ENCODE assay signal across 3 cellular contexts in the genomic region with DNA sequence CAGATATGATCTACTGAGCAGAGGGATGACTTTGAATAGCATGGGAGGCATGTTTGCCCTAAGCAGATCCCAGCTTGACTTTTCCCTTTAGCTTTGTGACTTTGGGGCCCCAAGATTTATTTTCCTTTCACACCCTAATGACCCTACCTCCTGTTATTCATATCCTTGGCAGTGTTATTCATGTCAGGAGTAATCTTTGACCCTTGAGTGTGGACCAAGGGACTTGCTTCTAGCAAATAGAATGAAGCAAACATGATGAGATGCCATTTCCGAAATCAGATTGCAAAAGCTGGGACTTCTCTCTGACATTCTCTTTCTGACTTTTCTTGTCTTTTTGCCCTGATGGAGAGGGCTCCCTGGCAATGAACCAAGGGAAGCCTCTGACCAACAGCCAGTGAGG.
A peak's percentile ranks its signal among the peaks of the same experiment; 100 is the strongest.
TF ChIP-seq lines count a peak whose summit lies in the region.

No MANE protein-coding gene starts in this region.

TF ChIP-seq in liver, 16 proteins besides CTCF, POLR2A, EP300 and RAD21:
- TF ChIP-seq YY1 (IDR thresholded peaks at IDR 0.05) (no peak), HNF4A (conservative IDR thresholded peaks at IDR 0.05) (peak; percentile 66 to 85), RXRA (IDR thresholded peaks at IDR 0.05) (peak; percentile 32 to 46), NR2F2 (IDR thresholded peaks at IDR 0.05) (no peak), HNF4G (IDR thresholded peaks at IDR 0.05) (peak; percentile 46)
TF ChIP-seq in liver: peak in this region for 3.

TF ChIP-seq in HepG2, 621 proteins besides CTCF, POLR2A, EP300 and RAD21:
- TF ChIP-seq ZNF879 (CRISPR knock-in tag; IDR thresholded peaks at IDR 0.05) (no peak), NFIB (CRISPR knock-in tag; IDR thresholded peaks at IDR 0.05; ENCODE audit: borderline replicate concordance) (no peak), ZNF615 (CRISPR knock-in tag; IDR thresholded peaks at IDR 0.05; ENCODE audit: borderline replicate concordance) (no peak), KAT8 (CRISPR knock-in tag; IDR thresholded peaks at IDR 0.05) (no peak), ZFP90 (CRISPR knock-in tag; IDR thresholded peaks at IDR 0.05; ENCODE audit: borderline replicate concordance) (no peak), ATRX (CRISPR knock-in tag; IDR thresholded peaks at IDR 0.05; ENCODE audit: borderline replicate concordance) (no peak), ZSCAN29 (CRISPR knock-in tag; conservative IDR thresholded peaks at IDR 0.05) (no peak), ZNF282 (IDR thresholded peaks at IDR 0.05; ENCODE audit: partially characterized antibody) (no peak)
- TF ChIP-seq, protein P1, sequence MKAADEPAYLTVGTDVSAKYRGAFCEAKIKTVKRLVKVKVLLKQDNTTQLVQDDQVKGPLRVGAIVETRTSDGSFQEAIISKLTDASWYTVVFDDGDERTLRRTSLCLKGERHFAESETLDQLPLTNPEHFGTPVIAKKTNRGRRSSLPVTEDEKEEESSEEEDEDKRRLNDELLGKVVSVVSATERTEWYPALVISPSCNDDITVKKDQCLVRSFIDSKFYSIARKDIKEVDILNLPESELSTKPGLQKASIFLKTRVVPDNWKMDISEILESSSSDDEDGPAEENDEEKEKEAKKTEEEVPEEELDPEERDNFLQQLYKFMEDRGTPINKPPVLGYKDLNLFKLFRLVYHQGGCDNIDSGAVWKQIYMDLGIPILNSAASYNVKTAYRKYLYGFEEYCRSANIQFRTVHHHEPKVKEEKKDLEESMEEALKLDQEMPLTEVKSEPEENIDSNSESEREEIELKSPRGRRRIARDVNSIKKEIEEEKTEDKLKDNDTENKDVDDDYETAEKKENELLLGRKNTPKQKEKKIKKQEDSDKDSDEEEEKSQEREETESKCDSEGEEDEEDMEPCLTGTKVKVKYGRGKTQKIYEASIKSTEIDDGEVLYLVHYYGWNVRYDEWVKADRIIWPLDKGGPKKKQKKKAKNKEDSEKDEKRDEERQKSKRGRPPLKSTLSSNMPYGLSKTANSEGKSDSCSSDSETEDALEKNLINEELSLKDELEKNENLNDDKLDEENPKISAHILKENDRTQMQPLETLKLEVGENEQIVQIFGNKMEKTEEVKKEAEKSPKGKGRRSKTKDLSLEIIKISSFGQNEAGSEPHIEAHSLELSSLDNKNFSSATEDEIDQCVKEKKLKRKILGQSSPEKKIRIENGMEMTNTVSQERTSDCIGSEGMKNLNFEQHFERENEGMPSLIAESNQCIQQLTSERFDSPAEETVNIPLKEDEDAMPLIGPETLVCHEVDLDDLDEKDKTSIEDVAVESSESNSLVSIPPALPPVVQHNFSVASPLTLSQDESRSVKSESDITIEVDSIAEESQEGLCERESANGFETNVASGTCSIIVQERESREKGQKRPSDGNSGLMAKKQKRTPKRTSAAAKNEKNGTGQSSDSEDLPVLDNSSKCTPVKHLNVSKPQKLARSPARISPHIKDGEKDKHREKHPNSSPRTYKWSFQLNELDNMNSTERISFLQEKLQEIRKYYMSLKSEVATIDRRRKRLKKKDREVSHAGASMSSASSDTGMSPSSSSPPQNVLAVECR (CRISPR knock-in tag; IDR thresholded peaks at IDR 0.05; ENCODE audit: borderline replicate concordance), result no peak
- TF ChIP-seq, protein P2, sequence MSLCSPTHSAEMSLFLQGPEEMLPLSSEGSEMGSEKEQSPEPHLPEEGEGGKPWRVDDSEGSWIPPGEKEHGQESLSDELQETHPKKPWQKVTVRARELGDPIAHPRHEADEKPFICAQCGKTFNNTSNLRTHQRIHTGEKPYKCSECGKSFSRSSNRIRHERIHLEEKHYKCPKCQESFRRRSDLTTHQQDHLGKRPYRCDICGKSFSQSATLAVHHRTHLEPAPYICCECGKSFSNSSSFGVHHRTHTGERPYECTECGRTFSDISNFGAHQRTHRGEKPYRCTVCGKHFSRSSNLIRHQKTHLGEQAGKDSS (CRISPR knock-in tag; IDR thresholded peaks at IDR 0.05; ENCODE audit: borderline replicate concordance, low read depth), result no peak
- TF ChIP-seq, protein P3, sequence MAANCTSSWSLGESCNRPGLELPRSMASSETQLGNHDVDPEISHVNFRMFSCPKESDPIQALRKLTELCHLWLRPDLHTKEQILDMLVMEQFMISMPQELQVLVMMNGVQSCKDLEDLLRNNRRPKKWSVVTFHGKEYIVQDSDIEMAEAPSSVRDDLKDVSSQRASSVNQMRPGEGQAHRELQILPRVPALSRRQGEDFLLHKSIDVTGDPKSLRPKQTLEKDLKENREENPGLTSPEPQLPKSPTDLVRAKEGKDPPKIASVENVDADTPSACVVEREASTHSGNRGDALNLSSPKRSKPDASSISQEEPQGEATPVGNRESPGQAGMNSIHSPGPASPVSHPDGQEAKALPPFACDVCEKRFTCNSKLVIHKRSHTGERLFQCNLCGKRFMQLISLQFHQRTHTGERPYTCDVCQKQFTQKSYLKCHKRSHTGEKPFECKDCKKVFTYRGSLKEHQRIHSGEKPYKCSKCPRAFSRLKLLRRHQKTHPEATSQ (CRISPR knock-in tag; IDR thresholded peaks at IDR 0.05; ENCODE audit: borderline replicate concordance), result no peak

TF ChIP-seq in GM23338, 12 proteins besides CTCF, POLR2A, EP300 and RAD21:
- TF ChIP-seq, protein P4, sequence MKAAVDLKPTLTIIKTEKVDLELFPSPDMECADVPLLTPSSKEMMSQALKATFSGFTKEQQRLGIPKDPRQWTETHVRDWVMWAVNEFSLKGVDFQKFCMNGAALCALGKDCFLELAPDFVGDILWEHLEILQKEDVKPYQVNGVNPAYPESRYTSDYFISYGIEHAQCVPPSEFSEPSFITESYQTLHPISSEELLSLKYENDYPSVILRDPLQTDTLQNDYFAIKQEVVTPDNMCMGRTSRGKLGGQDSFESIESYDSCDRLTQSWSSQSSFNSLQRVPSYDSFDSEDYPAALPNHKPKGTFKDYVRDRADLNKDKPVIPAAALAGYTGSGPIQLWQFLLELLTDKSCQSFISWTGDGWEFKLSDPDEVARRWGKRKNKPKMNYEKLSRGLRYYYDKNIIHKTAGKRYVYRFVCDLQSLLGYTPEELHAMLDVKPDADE (IDR thresholded peaks at IDR 0.05), result no peak
- TF ChIP-seq, protein P5, sequence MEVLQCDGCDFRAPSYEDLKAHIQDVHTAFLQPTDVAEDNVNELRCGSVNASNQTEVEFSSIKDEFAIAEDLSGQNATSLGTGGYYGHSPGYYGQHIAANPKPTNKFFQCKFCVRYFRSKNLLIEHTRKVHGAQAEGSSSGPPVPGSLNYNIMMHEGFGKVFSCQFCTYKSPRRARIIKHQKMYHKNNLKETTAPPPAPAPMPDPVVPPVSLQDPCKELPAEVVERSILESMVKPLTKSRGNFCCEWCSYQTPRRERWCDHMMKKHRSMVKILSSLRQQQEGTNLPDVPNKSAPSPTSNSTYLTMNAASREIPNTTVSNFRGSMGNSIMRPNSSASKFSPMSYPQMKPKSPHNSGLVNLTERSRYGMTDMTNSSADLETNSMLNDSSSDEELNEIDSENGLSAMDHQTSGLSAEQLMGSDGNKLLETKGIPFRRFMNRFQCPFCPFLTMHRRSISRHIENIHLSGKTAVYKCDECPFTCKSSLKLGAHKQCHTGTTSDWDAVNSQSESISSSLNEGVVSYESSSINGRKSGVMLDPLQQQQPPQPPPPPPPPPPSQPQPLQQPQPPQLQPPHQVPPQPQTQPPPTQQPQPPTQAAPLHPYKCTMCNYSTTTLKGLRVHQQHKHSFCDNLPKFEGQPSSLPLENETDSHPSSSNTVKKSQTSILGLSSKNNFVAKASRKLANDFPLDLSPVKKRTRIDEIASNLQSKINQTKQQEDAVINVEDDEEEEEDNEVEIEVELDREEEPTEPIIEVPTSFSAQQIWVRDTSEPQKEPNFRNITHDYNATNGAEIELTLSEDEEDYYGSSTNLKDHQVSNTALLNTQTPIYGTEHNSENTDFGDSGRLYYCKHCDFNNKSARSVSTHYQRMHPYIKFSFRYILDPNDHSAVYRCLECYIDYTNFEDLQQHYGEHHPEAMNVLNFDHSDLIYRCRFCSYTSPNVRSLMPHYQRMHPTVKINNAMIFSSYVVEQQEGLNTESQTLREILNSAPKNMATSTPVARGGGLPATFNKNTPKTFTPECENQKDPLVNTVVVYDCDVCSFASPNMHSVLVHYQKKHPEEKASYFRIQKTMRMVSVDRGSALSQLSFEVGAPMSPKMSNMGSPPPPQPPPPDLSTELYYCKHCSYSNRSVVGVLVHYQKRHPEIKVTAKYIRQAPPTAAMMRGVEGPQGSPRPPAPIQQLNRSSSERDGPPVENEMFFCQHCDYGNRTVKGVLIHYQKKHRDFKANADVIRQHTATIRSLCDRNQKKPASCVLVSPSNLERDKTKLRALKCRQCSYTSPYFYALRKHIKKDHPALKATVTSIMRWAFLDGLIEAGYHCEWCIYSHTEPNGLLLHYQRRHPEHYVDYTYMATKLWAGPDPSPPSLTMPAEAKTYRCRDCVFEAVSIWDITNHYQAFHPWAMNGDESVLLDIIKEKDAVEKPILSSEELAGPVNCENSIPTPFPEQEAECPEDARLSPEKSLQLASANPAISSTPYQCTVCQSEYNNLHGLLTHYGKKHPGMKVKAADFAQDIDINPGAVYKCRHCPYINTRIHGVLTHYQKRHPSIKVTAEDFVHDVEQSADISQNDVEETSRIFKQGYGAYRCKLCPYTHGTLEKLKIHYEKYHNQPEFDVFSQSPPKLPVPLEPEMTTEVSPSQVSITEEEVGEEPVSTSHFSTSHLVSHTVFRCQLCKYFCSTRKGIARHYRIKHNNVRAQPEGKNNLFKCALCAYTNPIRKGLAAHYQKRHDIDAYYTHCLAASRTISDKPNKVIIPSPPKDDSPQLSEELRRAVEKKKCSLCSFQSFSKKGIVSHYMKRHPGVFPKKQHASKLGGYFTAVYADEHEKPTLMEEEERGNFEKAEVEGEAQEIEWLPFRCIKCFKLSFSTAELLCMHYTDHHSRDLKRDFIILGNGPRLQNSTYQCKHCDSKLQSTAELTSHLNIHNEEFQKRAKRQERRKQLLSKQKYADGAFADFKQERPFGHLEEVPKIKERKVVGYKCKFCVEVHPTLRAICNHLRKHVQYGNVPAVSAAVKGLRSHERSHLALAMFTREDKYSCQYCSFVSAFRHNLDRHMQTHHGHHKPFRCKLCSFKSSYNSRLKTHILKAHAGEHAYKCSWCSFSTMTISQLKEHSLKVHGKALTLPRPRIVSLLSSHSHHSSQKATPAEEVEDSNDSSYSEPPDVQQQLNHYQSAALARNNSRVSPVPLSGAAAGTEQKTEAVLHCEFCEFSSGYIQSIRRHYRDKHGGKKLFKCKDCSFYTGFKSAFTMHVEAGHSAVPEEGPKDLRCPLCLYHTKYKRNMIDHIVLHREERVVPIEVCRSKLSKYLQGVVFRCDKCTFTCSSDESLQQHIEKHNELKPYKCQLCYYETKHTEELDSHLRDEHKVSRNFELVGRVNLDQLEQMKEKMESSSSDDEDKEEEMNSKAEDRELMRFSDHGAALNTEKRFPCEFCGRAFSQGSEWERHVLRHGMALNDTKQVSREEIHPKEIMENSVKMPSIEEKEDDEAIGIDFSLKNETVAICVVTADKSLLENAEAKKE (CRISPR knock-in tag; IDR thresholded peaks at IDR 0.05), result no peak
- TF ChIP-seq CREB1 (CRISPR knock-in tag; IDR thresholded peaks at IDR 0.05; ENCODE audit: low read depth) (no peak), ZNF114 (CRISPR knock-in tag; IDR thresholded peaks at IDR 0.05) (no peak), JUNB (IDR thresholded peaks at IDR 0.05; ENCODE audit: unreplicated experiment) (no peak), NANOG (IDR thresholded peaks at IDR 0.05; ENCODE audit: borderline replicate concordance) (no peak), ZNF331 (CRISPR knock-in tag; IDR thresholded peaks at IDR 0.05; ENCODE audit: low read depth) (no peak), POLR2AphosphoS5 (IDR thresholded peaks at IDR 0.05; ENCODE audit: low read depth) (no peak), EZH2phosphoT487 (IDR thresholded peaks at IDR 0.05; ENCODE audit: unreplicated experiment) (no peak), STAT1 (IDR thresholded peaks at IDR 0.05; ENCODE audit: unreplicated experiment) (no peak), EZH2 (IDR thresholded peaks at IDR 0.05; ENCODE audit: low read depth, unreplicated experiment) (no peak)
- TF ChIP-seq, protein P6, sequence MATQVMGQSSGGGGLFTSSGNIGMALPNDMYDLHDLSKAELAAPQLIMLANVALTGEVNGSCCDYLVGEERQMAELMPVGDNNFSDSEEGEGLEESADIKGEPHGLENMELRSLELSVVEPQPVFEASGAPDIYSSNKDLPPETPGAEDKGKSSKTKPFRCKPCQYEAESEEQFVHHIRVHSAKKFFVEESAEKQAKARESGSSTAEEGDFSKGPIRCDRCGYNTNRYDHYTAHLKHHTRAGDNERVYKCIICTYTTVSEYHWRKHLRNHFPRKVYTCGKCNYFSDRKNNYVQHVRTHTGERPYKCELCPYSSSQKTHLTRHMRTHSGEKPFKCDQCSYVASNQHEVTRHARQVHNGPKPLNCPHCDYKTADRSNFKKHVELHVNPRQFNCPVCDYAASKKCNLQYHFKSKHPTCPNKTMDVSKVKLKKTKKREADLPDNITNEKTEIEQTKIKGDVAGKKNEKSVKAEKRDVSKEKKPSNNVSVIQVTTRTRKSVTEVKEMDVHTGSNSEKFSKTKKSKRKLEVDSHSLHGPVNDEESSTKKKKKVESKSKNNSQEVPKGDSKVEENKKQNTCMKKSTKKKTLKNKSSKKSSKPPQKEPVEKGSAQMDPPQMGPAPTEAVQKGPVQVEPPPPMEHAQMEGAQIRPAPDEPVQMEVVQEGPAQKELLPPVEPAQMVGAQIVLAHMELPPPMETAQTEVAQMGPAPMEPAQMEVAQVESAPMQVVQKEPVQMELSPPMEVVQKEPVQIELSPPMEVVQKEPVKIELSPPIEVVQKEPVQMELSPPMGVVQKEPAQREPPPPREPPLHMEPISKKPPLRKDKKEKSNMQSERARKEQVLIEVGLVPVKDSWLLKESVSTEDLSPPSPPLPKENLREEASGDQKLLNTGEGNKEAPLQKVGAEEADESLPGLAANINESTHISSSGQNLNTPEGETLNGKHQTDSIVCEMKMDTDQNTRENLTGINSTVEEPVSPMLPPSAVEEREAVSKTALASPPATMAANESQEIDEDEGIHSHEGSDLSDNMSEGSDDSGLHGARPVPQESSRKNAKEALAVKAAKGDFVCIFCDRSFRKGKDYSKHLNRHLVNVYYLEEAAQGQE (IDR thresholded peaks at IDR 0.05; ENCODE audit: unreplicated experiment), result no peak
